ENCODE assay signal across 2 cellular contexts in genomic region chr16:11492808-11493530, GRCh38.
TF ChIP-seq lines count a peak whose summit lies in the region.

No MANE protein-coding gene starts in this region.

TF ChIP-seq in HEK293, 187 proteins besides CTCF, POLR2A, EP300 and RAD21 (continued from another document):
- TF ChIP-seq ZNF26 (tag by site-specific recombination; IDR thresholded peaks at IDR 0.05), result no peak
- no peak for TF ChIP-seq ZNF140 (tag by site-specific recombination; IDR thresholded peaks at IDR 0.05)
- TF ChIP-seq ZFP41 (tag by site-specific recombination; IDR thresholded peaks at IDR 0.05; ENCODE audit: borderline replicate concordance), result no peak
- no peak for TF ChIP-seq ZNF473 (tag by site-specific recombination; IDR thresholded peaks at IDR 0.05)
- TF ChIP-seq ZNF596 (tag by site-specific recombination; IDR thresholded peaks at IDR 0.05), result no peak
- TF ChIP-seq ZNF623 (tag by site-specific recombination; IDR thresholded peaks at IDR 0.05), result peak; percentile 96

TF ChIP-seq in K562, 482 proteins besides CTCF, POLR2A, EP300 and RAD21:
- TF ChIP-seq THAP12 (CRISPR knock-in tag; IDR thresholded peaks at IDR 0.05), result no peak
- TF ChIP-seq PCBP1 (IDR thresholded peaks at IDR 0.05; ENCODE audit: low read depth, low read length, poor library complexity, severe bottlenecking), result no peak
- no peak for TF ChIP-seq USF1 (CRISPR knock-in tag; IDR thresholded peaks at IDR 0.05)
- TF ChIP-seq SMARCA5 (IDR thresholded peaks at IDR 0.05), result peak; percentile 63; the same call in 1 of the 2 replicates
- TF ChIP-seq NRF1 (conservative IDR thresholded peaks at IDR 0.05 in 1 of 2, IDR thresholded peaks at IDR 0.05 in 1 of 2), result no peak
- TF ChIP-seq ZNF121 (CRISPR knock-in tag; conservative IDR thresholded peaks at IDR 0.05), result no peak
- TF ChIP-seq ELF1 (tag; IDR thresholded peaks at IDR 0.05), result no peak
- no peak for TF ChIP-seq RBFOX2 (IDR thresholded peaks at IDR 0.05; ENCODE audit: low read depth, low read length)
- no peak for TF ChIP-seq ZSCAN29 (IDR thresholded peaks at IDR 0.05)
- no peak for TF ChIP-seq TSHZ1 (CRISPR knock-in tag; IDR thresholded peaks at IDR 0.05)
- TF ChIP-seq BCOR (IDR thresholded peaks at IDR 0.05), result peak; percentile 90
- no peak for TF ChIP-seq ZNF398 (CRISPR knock-in tag; IDR thresholded peaks at IDR 0.05)
- peak; percentile 34; the same call in 1 of the 2 replicates for TF ChIP-seq EP400 (IDR thresholded peaks at IDR 0.05)
- peak; percentile 31; the same call in 1 of the 2 replicates for TF ChIP-seq EGR1 (conservative IDR thresholded peaks at IDR 0.05)
- no peak for TF ChIP-seq MECOM (CRISPR knock-in tag; IDR thresholded peaks at IDR 0.05)
- TF ChIP-seq RBM25 (IDR thresholded peaks at IDR 0.05; ENCODE audit: low read depth, low read length, severe bottlenecking), result peak; percentile 55
- peak in 1 of 2 experiments; percentile 57; a peak in 2 of 4 replicates for TF ChIP-seq KDM1A (IDR thresholded peaks at IDR 0.05)
- 0 out of 4 replicates have a peak, but pooled peaks of 1 of the 2 experiments have one; percentile 12 for TF ChIP-seq MNT (conservative IDR thresholded peaks at IDR 0.05)
- no peak for TF ChIP-seq TAF15 (IDR thresholded peaks at IDR 0.05; ENCODE audit: low read depth, low read length)
- peak; percentile 97 for TF ChIP-seq ZBTB40 (IDR thresholded peaks at IDR 0.05)
- TF ChIP-seq ZBTB40 (CRISPR knock-in tag; IDR thresholded peaks at IDR 0.05), result peak; percentile 91
- no peak for TF ChIP-seq LCOR (CRISPR knock-in tag; IDR thresholded peaks at IDR 0.05)
- TF ChIP-seq JUN (IDR thresholded peaks at IDR 0.05; ENCODE audit: borderline replicate concordance, low read depth, low read length), result no peak
- TF ChIP-seq JUN (CRISPR knock-in tag; IDR thresholded peaks at IDR 0.05; ENCODE audit: borderline replicate concordance), result no peak
- TF ChIP-seq KLF6 (CRISPR knock-in tag; IDR thresholded peaks at IDR 0.05; ENCODE audit: borderline replicate concordance), result no peak
- TF ChIP-seq RBM15 (IDR thresholded peaks at IDR 0.05; ENCODE audit: insufficient read depth, low read length), result no peak
- no peak for TF ChIP-seq TEAD4 (IDR thresholded peaks at IDR 0.05; ENCODE audit: low read length)
- TF ChIP-seq TEAD4 (CRISPR knock-in tag; IDR thresholded peaks at IDR 0.05; ENCODE audit: borderline replicate concordance), result no peak
- TF ChIP-seq GTF2E2 (tag; IDR thresholded peaks at IDR 0.05), result no peak
- TF ChIP-seq KAT8 (IDR thresholded peaks at IDR 0.05; ENCODE audit: low read depth), result no peak
TF ChIP-seq in K562: peak in this region for 8.
